Comparison of ENCODE assay signal across 1 cellular context in the genomic region with DNA sequence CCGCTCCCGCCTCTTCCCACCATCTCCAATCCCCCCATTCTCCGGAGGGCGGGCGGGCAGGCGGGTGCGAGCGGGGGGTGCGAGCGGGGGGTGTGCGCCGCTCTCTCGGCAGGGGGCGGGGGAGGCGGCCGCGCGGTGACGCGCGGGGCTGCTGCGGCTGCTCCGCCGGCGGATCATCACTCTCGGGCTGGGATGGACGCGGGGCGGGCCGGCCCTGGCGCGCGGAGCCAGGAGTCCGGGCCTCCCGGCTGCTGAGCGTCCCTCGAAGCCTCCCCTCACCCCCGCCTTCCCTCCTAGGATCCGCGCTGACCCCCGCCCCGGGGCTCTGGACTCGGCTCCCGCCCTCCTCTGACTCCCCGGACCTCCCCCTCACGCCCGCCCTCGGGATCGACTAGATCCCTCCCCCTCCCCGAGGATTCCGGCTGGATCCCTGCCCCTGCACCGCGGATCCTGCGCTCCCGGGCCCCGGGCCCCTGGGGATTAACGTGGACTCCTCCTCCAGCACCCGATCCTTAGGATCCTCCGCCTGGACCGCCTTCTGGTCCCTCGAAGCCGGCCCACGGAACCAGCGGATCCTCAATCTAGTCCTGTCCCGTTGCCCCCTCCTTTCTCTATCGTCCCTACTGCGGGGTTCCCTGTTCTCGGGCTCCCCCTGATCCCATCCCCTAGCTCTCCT.
TF ChIP-seq lines count a peak whose summit lies in the region.

No MANE protein-coding gene starts in this region.

TF ChIP-seq in GM23338, 12 proteins besides CTCF, POLR2A, EP300 and RAD21 (continued from another document):
- TF ChIP-seq POLR2AphosphoS5 (IDR thresholded peaks at IDR 0.05; ENCODE audit: low read depth), result peak; percentile 4; the same call in 1 of the 2 replicates
- no peak for TF ChIP-seq JUNB (IDR thresholded peaks at IDR 0.05; ENCODE audit: unreplicated experiment)
- no peak for TF ChIP-seq CREB1 (CRISPR knock-in tag; IDR thresholded peaks at IDR 0.05; ENCODE audit: low read depth)
- TF ChIP-seq, protein P1, sequence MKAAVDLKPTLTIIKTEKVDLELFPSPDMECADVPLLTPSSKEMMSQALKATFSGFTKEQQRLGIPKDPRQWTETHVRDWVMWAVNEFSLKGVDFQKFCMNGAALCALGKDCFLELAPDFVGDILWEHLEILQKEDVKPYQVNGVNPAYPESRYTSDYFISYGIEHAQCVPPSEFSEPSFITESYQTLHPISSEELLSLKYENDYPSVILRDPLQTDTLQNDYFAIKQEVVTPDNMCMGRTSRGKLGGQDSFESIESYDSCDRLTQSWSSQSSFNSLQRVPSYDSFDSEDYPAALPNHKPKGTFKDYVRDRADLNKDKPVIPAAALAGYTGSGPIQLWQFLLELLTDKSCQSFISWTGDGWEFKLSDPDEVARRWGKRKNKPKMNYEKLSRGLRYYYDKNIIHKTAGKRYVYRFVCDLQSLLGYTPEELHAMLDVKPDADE (IDR thresholded peaks at IDR 0.05), result no peak
